Comparison of ENCODE assay signal across 13 cellular contexts in the genomic region with DNA sequence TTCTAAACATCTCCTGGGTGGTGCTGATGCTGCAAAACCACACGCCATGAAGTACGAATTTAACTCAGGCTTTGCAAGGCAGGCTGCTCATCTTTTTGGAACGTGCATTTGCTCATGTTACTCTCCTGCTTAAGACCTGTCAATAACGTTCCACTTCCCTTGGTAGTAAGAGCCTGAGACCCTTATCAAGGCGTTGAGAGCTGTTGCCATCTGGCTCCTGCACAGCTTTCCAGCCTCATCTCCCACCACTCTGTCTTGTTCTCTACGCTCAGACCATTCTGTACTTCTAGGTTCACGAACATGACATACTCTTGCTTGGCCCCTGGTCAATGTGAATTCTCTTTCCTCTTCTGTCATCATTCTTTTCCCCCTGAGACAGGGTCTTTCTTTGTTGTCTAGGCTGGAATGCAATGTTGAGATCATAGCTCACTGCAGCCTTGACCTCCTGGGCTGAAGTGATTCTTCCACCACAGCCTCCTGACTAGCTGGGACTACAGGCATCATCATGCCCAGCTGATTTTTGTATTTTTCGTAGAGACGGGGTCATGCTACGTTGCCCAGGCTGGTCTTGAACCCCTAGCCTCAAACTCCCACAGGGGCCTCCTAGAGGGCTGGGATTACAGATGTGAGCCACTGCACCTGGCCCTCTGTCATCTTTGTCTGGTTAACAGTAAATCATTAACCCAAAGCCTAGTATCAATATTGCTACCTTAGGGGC.
DNase-seq lines count a peak whose midpoint lies in the region; ATAC-seq and TF ChIP-seq lines count a peak whose summit lies in the region.
"Had no signal": no experiment of that assay in that cellular context is flagged by ENCODE, and none has a peak within 500 bp of the region (broad histone marks: within the 10 kb centered on the region; RNA-seq: fewer than 3 reads in every experiment).

No MANE protein-coding gene starts in this region.

- BruUV-seq in mammary epithelial cell (replicated peaks; lab: Mats Ljungman, UMichigan) = no TSS peak

- H3K27me3 ChIP-seq in ovary = no peaks in the 10 kb centered on the region
- H3K27me3 ChIP-seq in mammary epithelial cell (ENCODE audit: insufficient read depth, low read length) = no peaks in the 10 kb centered on the region
- H3K27me3 ChIP-seq: colonic mucosa, neutrophil had no signal

- ATAC-seq in GM18517 (IDR thresholded peaks at IDR 0.05; ENCODE audit: unreplicated experiment) = peak; percentile 87
- ATAC-seq in GM19395 (IDR thresholded peaks at IDR 0.05; ENCODE audit: unreplicated experiment) = peak; percentile 84
- peak; percentile 65 for ATAC-seq in HG02852 (IDR thresholded peaks at IDR 0.05; ENCODE audit: unreplicated experiment)
- peak; percentile 64 for ATAC-seq in HG03558 (IDR thresholded peaks at IDR 0.05; ENCODE audit: extremely low read depth, unreplicated experiment)
- ATAC-seq in GM21515 (IDR thresholded peaks at IDR 0.05; ENCODE audit: unreplicated experiment) = no peak

- 61 to 66% (median 62%) methylated on average over 10 of the region's 10 CpGs for WGBS in ovary, 3 donors
- 58% methylated on average over 10 of the region's 10 CpGs for WGBS in mammary epithelial cell (ENCODE audit: low coverage, missing lambda C conversion rate)

- H3K4me2 ChIP-seq in mammary epithelial cell (ENCODE audit: insufficient read depth, low read depth, low read length) = no peak overlapping the region
- H3K4me2 ChIP-seq: smooth muscle cell had no signal

- no peak for TF ChIP-seq CTCF in ovary (IDR thresholded peaks at IDR 0.05)
- no peak for TF ChIP-seq CTCF in mammary epithelial cell (conservative IDR thresholded peaks at IDR 0.05 in 1 of 2, IDR thresholded peaks at IDR 0.05 in 1 of 2; ENCODE audit: extremely low read depth in 1 of 2, insufficient read depth in 1 of 2, low read depth in 1 of 2, low read length in 2 of 2)

- TF ChIP-seq EP300 in ovary (IDR thresholded peaks at IDR 0.05) = no peak

- H3K79me2 ChIP-seq in mammary epithelial cell (ENCODE audit: insufficient read depth, low read length) = no peaks in the 10 kb centered on the region

- TF ChIP-seq POLR2A in ovary (IDR thresholded peaks at IDR 0.05) = no peak

- no peak overlapping the region for H3K9ac ChIP-seq in mammary epithelial cell (ENCODE audit: insufficient read depth, low read length)

- in situ Hi-C loops in mammary epithelial cell (cut with MboI; ENCODE audit: low sequenced_read_pairs in 2 of 2) = loop anchor here in 1 of 2 donors (25.0 kb wide), 1 partner anchor 565 kb away; no protein-coding TSS in a partner anchor

- dilution Hi-C loops in mammary epithelial cell (cut with HindIII; ENCODE audit: low sequenced_read_pairs) = no loop called here

- no peaks in the 10 kb centered on the region for H4K20me1 ChIP-seq in mammary epithelial cell (ENCODE audit: insufficient read depth, low read length)

- H3K4me3 ChIP-seq in ovary (no peak overlapping the region), mammary epithelial cell (replicated peaks in 1 of 3; ENCODE audit: insufficient read depth in 1 of 3, low read depth in 2 of 3, low read length in 3 of 3) (no peak overlapping the region)
- H3K4me3 ChIP-seq: colonic mucosa, smooth muscle cell had no signal

- peaks cover 2% of the 10 kb centered on the region for H3K4me1 ChIP-seq in ovary (ENCODE audit: insufficient read depth)
- no peaks in the 10 kb centered on the region for H3K4me1 ChIP-seq in mammary epithelial cell (ENCODE audit: insufficient read depth, low read length)
- H3K4me1 ChIP-seq: colonic mucosa had no signal

- CTCF ChIA-PET in mammary epithelial cell (lab: Charles Lee; ENCODE audit: low non-redundant PET) = no interaction called here

- no peaks in the 10 kb centered on the region for H3K9me3 ChIP-seq in ovary
- H3K9me3 ChIP-seq in mammary epithelial cell (replicated peaks; ENCODE audit: insufficient read depth, low read length) = no peaks in the 10 kb centered on the region
- H3K9me3 ChIP-seq: colonic mucosa, neutrophil had no signal

- H3K36me3 ChIP-seq in ovary (no peaks in the 10 kb centered on the region), mammary epithelial cell (ENCODE audit: insufficient read depth, low read length) (no peaks in the 10 kb centered on the region)
- H3K36me3 ChIP-seq: colonic mucosa, neutrophil had no signal

- intact Hi-C loops in ovary (cut with DNase I) (no loop called here), mammary epithelial cell (cut with micrococcal nuclease) (no loop called here)

- H2AFZ ChIP-seq in mammary epithelial cell (ENCODE audit: low read depth, low read length) = no peak overlapping the region

- DNase-seq in NCI-H146 (lab: John Stamatoyannopoulos, UW) = no peak
- no peak for DNase-seq in ovary
- DNase-seq in mammary epithelial cell = no peak
- DNase-seq: colonic mucosa; NCI-H1417 treated with DMSO at 0.1 percent for 48 hours; NK-92 treated with Interleukin-12 subunit alpha and Interleukin-12 subunit beta, amount 100 ng/mL, for 24 hours had no signal

- no peak overlapping the region for H3K27ac ChIP-seq in ovary
- H3K27ac ChIP-seq in mammary epithelial cell (ENCODE audit: insufficient read depth, low read depth, low read length) = no peak overlapping the region
- H3K27ac ChIP-seq: colonic mucosa, neutrophil had no signal
